In genomic region chr9:36191290-36191645, GRCh38 we compare ENCODE assay signal across 8 cellular contexts. TPM values are rescaled to one million over a fixed set of nuclear protein-coding genes. Genes with fewer than 3 reads are reported as not detected.
DNase-seq lines count a peak whose midpoint lies in the region; ATAC-seq, FAIRE-seq and TF ChIP-seq lines count a peak whose summit lies in the region.

No MANE protein-coding gene starts in this region.

- intact Hi-C loops in HepG2 (cut with micrococcal nuclease; ENCODE audit: unreplicated experiment), result no loop called here

- no peak for TF ChIP-seq RAD21 in HepG2 (CRISPR knock-in tag; IDR thresholded peaks at IDR 0.05)

- peaks cover 48% of the 10 kb centered on the region for H3K4me1 Mint-ChIP-seq in T-helper 1 cell treated with Interleukin-12 subunit alpha and Interleukin-12 subunit beta and Interleukin-4 antibody, amounts not matched to agents 30 μg/mL and 1 μg/mL, for 36 hours (ENCODE audit: low read depth)

- TF ChIP-seq POLR2A in GM18505 (IDR thresholded peaks at IDR 0.05; ENCODE audit: borderline replicate concordance, extremely low read depth, insufficient read depth, insufficient read length), result no peak
- TF ChIP-seq POLR2A in HepG2 (IDR thresholded peaks at IDR 0.05; ENCODE audit: insufficient read depth in 1 of 2, low read depth in 2 of 2, low read length in 2 of 2), result no peak

- no peaks in the 10 kb centered on the region for H3K27me3 ChIP-seq in brain microvascular endothelial cell (replicated peaks)
- H3K27me3 ChIP-seq in HepG2 (ENCODE audit: control insufficient read depth in 1 of 2, insufficient read depth in 2 of 2, low read length in 2 of 2), result no peaks in the 10 kb centered on the region; a peak in 1 of 5 replicates

- no peak for TF ChIP-seq EP300 in HepG2 (IDR thresholded peaks at IDR 0.05; ENCODE audit: low read depth in 2 of 2, low read length in 2 of 2)
- no peak for TF ChIP-seq EP300 in HepG2 (CRISPR knock-in tag; IDR thresholded peaks at IDR 0.05; ENCODE audit: borderline replicate concordance)

- H3K36me3 ChIP-seq in brain microvascular endothelial cell (replicated peaks) (peaks cover 5% of the 10 kb centered on the region), HepG2 (replicated peaks in 1 of 2; ENCODE audit: control insufficient read depth in 1 of 2, insufficient read depth in 2 of 2, low read length in 2 of 2) (0 out of 5 replicates have a peak, but pooled peaks cover 0 to 1% of the 10 kb centered on the region in 2 experiments)

- H3K4me3 Mint-ChIP-seq in T-helper 1 cell treated with Interleukin-12 subunit alpha and Interleukin-12 subunit beta and Interleukin-4 antibody, amounts not matched to agents 30 μg/mL and 1 μg/mL, for 36 hours, result peak overlapping the region; percentile 99

- ATAC-seq in GM18505 (IDR thresholded peaks at IDR 0.05; ENCODE audit: unreplicated experiment) (peak; percentile 13), HG03064 (IDR thresholded peaks at IDR 0.05; ENCODE audit: low read depth, unreplicated experiment) (peak; percentile 17), HepG2 (peak; percentile 10)

- peaks cover 38% of the 10 kb centered on the region for H3K79me2 ChIP-seq in HepG2 (ENCODE audit: insufficient read depth, low read length)

- peak overlapping the region; percentile 92 for H3K27ac ChIP-seq in brain microvascular endothelial cell
- peak overlapping the region; percentile 76 for H3K27ac ChIP-seq in HepG2 (ENCODE audit: extremely low read length, insufficient read depth, low read length)

- peak overlapping the region; percentile 85 for H3K27ac Mint-ChIP-seq in T-helper 1 cell treated with Interleukin-12 subunit alpha and Interleukin-12 subunit beta and Interleukin-4 antibody, amounts not matched to agents 30 μg/mL and 1 μg/mL, for 36 hours

- H3K27me3 Mint-ChIP-seq in T-helper 1 cell treated with Interleukin-12 subunit alpha and Interleukin-12 subunit beta and Interleukin-4 antibody, amounts not matched to agents 30 μg/mL and 1 μg/mL, for 36 hours (ENCODE audit: low read depth), result peaks cover 8% of the 10 kb centered on the region

- POLR2A ChIA-PET in HepG2 (lab: Yijun Ruan, JAX), result interaction anchor here (0.9 to 5.3 kb wide), 12 partner anchors 10 to 126 kb away, joined by 3 to 62 read pairs (median 6); partner anchors contain the start of gene GNE

- BruUV-seq in HepG2 (replicated peaks; lab: Mats Ljungman, UMichigan), result no TSS peak

- no peak for DNase-seq in brain microvascular endothelial cell
- no peak for DNase-seq in HepG2 (ENCODE audit: low spot score)
- DNase-seq in stimulated activated CD8-positive, alpha-beta memory T cell treated with anti-CD3 and anti-CD28 coated beads, Interleukin-12 subunit alpha, Interleukin-12 subunit beta, amount 100 ng/mL, for 24 hours (ENCODE audit: extremely low read depth), result peak; percentile 21
- no peak for DNase-seq in AG08396 (ENCODE audit: low spot score)
- no peak for DNase-seq in frontal cortex (ENCODE audit: low spot score in 2 of 2)

- H3K9ac ChIP-seq in HepG2 (ENCODE audit: insufficient read depth, low read depth, low read length), result peak overlapping the region; percentile 90

- H2AFZ ChIP-seq in HepG2 (ENCODE audit: low read length), result no peak overlapping the region

- H3K9me3 ChIP-seq in HepG2 (ENCODE audit: low read length), result no peaks in the 10 kb centered on the region

- TF ChIP-seq CTCF in brain microvascular endothelial cell (IDR thresholded peaks at IDR 0.05; ENCODE audit: low read depth, low read length, missing control alignments) (no peak), HepG2 (CRISPR knock-in tag; IDR thresholded peaks at IDR 0.05) (no peak)

- peaks cover 20% of the 10 kb centered on the region for H3K36me3 Mint-ChIP-seq in T-helper 1 cell treated with Interleukin-12 subunit alpha and Interleukin-12 subunit beta and Interleukin-4 antibody, amounts not matched to agents 30 μg/mL and 1 μg/mL, for 36 hours (ENCODE audit: low read depth)

- H3K4me2 ChIP-seq in HepG2 (ENCODE audit: low read depth, low read length), result peak overlapping the region; percentile 96

- peak overlapping the region; percentile 91 for H3K4me3 ChIP-seq in brain microvascular endothelial cell (ENCODE audit: low read depth, low read length)
- H3K4me3 ChIP-seq in HepG2 (replicated peaks in 1 of 3; ENCODE audit: insufficient read depth in 1 of 3, low read depth in 2 of 3, low read length in 3 of 3), result peak overlapping the region; percentile 84 to 86 (median 85)

- FAIRE-seq in HepG2 (lab: Jason Lieb, UNC) (no peak), frontal cortex (lab: Jason Lieb, UNC) (no peak)

- in situ Hi-C loops in brain microvascular endothelial cell (cut with HindIII; ENCODE audit: low pct_ligation_motif_present, low sequenced_read_pairs), result no loop called here
- in situ Hi-C loops in HepG2 (cut with HindIII; ENCODE audit: extremely low pct_ligation_motif_present, low pct_unique_long_range_greater_than_20kb), result no loop called here

- peaks cover 14% of the 10 kb centered on the region for H4K20me1 ChIP-seq in HepG2 (ENCODE audit: insufficient read depth, low read length)

- CTCF ChIA-PET in HepG2 (lab: Yijun Ruan, JAX; ENCODE audit: low intra/inter-chr PET ratio, low total read pairs), result no interaction called here

- H3K4me1 ChIP-seq in HepG2 (ENCODE audit: insufficient read depth, low read length), result peaks cover 36% of the 10 kb centered on the region

- H3K9me3 Mint-ChIP-seq in T-helper 1 cell treated with Interleukin-12 subunit alpha and Interleukin-12 subunit beta and Interleukin-4 antibody, amounts not matched to agents 30 μg/mL and 1 μg/mL, for 36 hours, result no peaks in the 10 kb centered on the region

- WGBS in HepG2 (ENCODE audit: low lambda C conversion rate), result under 1% methylated on average over 11 of the region's 18 CpGs

RNA-seq across cellular contexts. Expression of gene CLTA, which starts 0.5 kb away (rescaled TPM):
- total RNA-seq in HepG2 (2016; rRNA removed; fragmentation: Illumina TruSeq; extraction: Trizol) (222 and 227 TPM in 2 replicates), frontal cortex (152 TPM)
- 77.4 and 77.5 TPM in 2 replicates for total RNA-seq in HepG2 (2016; cell fraction: cytosol; rRNA removed; fragmentation: Illumina TruSeq; extraction: Trizol; ENCODE audit: low read depth)
- 223 and 230 TPM in 2 replicates for total RNA-seq in HepG2 (2016; cell fraction: insoluble cytoplasmic fraction; rRNA removed; fragmentation: Illumina TruSeq; extraction: Trizol)
- 134 and 142 TPM in 2 replicates for total RNA-seq in HepG2 (2016; cell fraction: membrane; rRNA removed; fragmentation: Illumina TruSeq; extraction: Trizol)
- 66.4 and 74.6 TPM in 2 replicates for total RNA-seq in HepG2 (2016; cell fraction: nucleus; rRNA removed; fragmentation: Illumina TruSeq; extraction: Trizol)
- polyA plus RNA-seq in HepG2 (2011; rRNA removed), result 110 and 143 TPM in 2 replicates
- polyA plus RNA-seq in HepG2 (2011; cell fraction: cytosol; rRNA removed), result 131 and 141 TPM in 2 replicates
- polyA plus RNA-seq in HepG2 (2011; cell fraction: nucleus; rRNA removed), result 33.5 and 40.0 TPM in 2 replicates
- 138 and 142 TPM in 2 replicates for polyA plus RNA-seq in HepG2 (2012)
- 80.6 and 83.8 TPM in 2 replicates for polyA plus RNA-seq in HepG2 (2016; cell fraction: cytosol; fragmentation: Illumina TruSeq; extraction: Trizol; ENCODE audit: low read depth)
- polyA plus RNA-seq in HepG2 (2016; cell fraction: insoluble cytoplasmic fraction; fragmentation: Illumina TruSeq; extraction: Trizol; ENCODE audit: low read depth), result 243 and 252 TPM in 2 replicates
- polyA plus RNA-seq in HepG2 (2016; cell fraction: membrane; fragmentation: Illumina TruSeq; extraction: Trizol; ENCODE audit: low read depth), result 122 and 129 TPM in 2 replicates
- 116 and 119 TPM in 2 replicates for polyA plus RNA-seq in HepG2 (2016; cell fraction: nucleus; fragmentation: Illumina TruSeq; extraction: Trizol; ENCODE audit: insufficient read depth, low read depth)
- polyA minus RNA-seq in HepG2 (2011; rRNA and poly(A)+ RNA removed; ENCODE audit: low replicate concordance), result 57.2 and 96.3 TPM in 2 replicates
- 62.5 and 79.0 TPM in 2 replicates for polyA minus RNA-seq in HepG2 (2011; cell fraction: cytosol; rRNA and poly(A)+ RNA removed)
- 17.6 and 26.5 TPM in 2 replicates for polyA minus RNA-seq in HepG2 (2011; cell fraction: nucleus; rRNA and poly(A)+ RNA removed)

RNA-seq across cellular contexts. Expression of gene CCIN, which starts 22.1 kb away (rescaled TPM):
- total RNA-seq in HepG2 (2016; rRNA removed; fragmentation: Illumina TruSeq; extraction: Trizol) (not detected in 2 replicates), frontal cortex (not detected)
- total RNA-seq in HepG2 (2016; cell fraction: cytosol; rRNA removed; fragmentation: Illumina TruSeq; extraction: Trizol; ENCODE audit: low read depth), result not detected in 2 replicates
- total RNA-seq in HepG2 (2016; cell fraction: insoluble cytoplasmic fraction; rRNA removed; fragmentation: Illumina TruSeq; extraction: Trizol), result not detected in 2 replicates
- not detected in 2 replicates for total RNA-seq in HepG2 (2016; cell fraction: membrane; rRNA removed; fragmentation: Illumina TruSeq; extraction: Trizol)
- total RNA-seq in HepG2 (2016; cell fraction: nucleus; rRNA removed; fragmentation: Illumina TruSeq; extraction: Trizol), result not detected in 2 replicates
- polyA plus RNA-seq in HepG2 (2011; rRNA removed), result not detected in 2 replicates
- polyA plus RNA-seq in HepG2 (2011; cell fraction: cytosol; rRNA removed), result 0.04 TPM in 1 of 2 replicates, not detected in the other
- 0.07 TPM in 1 of 2 replicates, not detected in the other for polyA plus RNA-seq in HepG2 (2011; cell fraction: nucleus; rRNA removed)
- not detected in 2 replicates for polyA plus RNA-seq in HepG2 (2012)
- polyA plus RNA-seq in HepG2 (2016; cell fraction: cytosol; fragmentation: Illumina TruSeq; extraction: Trizol; ENCODE audit: low read depth), result not detected in 2 replicates
- not detected in 2 replicates for polyA plus RNA-seq in HepG2 (2016; cell fraction: insoluble cytoplasmic fraction; fragmentation: Illumina TruSeq; extraction: Trizol; ENCODE audit: low read depth)
- polyA plus RNA-seq in HepG2 (2016; cell fraction: membrane; fragmentation: Illumina TruSeq; extraction: Trizol; ENCODE audit: low read depth), result not detected in 2 replicates
- polyA plus RNA-seq in HepG2 (2016; cell fraction: nucleus; fragmentation: Illumina TruSeq; extraction: Trizol; ENCODE audit: insufficient read depth, low read depth), result not detected in 2 replicates
- polyA minus RNA-seq in HepG2 (2011; rRNA and poly(A)+ RNA removed; ENCODE audit: low replicate concordance), result not detected in 2 replicates
- polyA minus RNA-seq in HepG2 (2011; cell fraction: cytosol; rRNA and poly(A)+ RNA removed), result not detected in 2 replicates
- polyA minus RNA-seq in HepG2 (2011; cell fraction: nucleus; rRNA and poly(A)+ RNA removed), result not detected in 2 replicates

RNA-seq across cellular contexts. Expression of gene GLIPR2, which starts 54.7 kb away (rescaled TPM):
- total RNA-seq in HepG2 (2016; rRNA removed; fragmentation: Illumina TruSeq; extraction: Trizol) (0.27 and 0.42 TPM in 2 replicates), frontal cortex (8.6 TPM)
- not detected in 2 replicates for total RNA-seq in HepG2 (2016; cell fraction: cytosol; rRNA removed; fragmentation: Illumina TruSeq; extraction: Trizol; ENCODE audit: low read depth)
- 0.50 and 0.52 TPM in 2 replicates for total RNA-seq in HepG2 (2016; cell fraction: insoluble cytoplasmic fraction; rRNA removed; fragmentation: Illumina TruSeq; extraction: Trizol)
- 0.21 and 0.40 TPM in 2 replicates for total RNA-seq in HepG2 (2016; cell fraction: membrane; rRNA removed; fragmentation: Illumina TruSeq; extraction: Trizol)
- total RNA-seq in HepG2 (2016; cell fraction: nucleus; rRNA removed; fragmentation: Illumina TruSeq; extraction: Trizol), result 0.19 TPM in 1 of 2 replicates, not detected in the other
- polyA plus RNA-seq in HepG2 (2011; rRNA removed), result 0.08 and 0.29 TPM in 2 replicates
- polyA plus RNA-seq in HepG2 (2011; cell fraction: cytosol; rRNA removed), result 0.07 and 0.22 TPM in 2 replicates
- polyA plus RNA-seq in HepG2 (2011; cell fraction: nucleus; rRNA removed), result 0.07 TPM in 1 of 2 replicates, not detected in the other
- 0.21 TPM in 1 of 2 replicates, not detected in the other for polyA plus RNA-seq in HepG2 (2012)
- polyA plus RNA-seq in HepG2 (2016; cell fraction: cytosol; fragmentation: Illumina TruSeq; extraction: Trizol; ENCODE audit: low read depth), result 0.07 and 0.14 TPM in 2 replicates
- 0.35 and 0.75 TPM in 2 replicates for polyA plus RNA-seq in HepG2 (2016; cell fraction: insoluble cytoplasmic fraction; fragmentation: Illumina TruSeq; extraction: Trizol; ENCODE audit: low read depth)
- polyA plus RNA-seq in HepG2 (2016; cell fraction: membrane; fragmentation: Illumina TruSeq; extraction: Trizol; ENCODE audit: low read depth), result 0.18 and 0.30 TPM in 2 replicates
- polyA plus RNA-seq in HepG2 (2016; cell fraction: nucleus; fragmentation: Illumina TruSeq; extraction: Trizol; ENCODE audit: insufficient read depth, low read depth), result 0.25 and 0.44 TPM in 2 replicates
- polyA minus RNA-seq in HepG2 (2011; rRNA and poly(A)+ RNA removed; ENCODE audit: low replicate concordance), result 0.23 TPM in 1 of 2 replicates, not detected in the other
- not detected in 2 replicates for polyA minus RNA-seq in HepG2 (2011; cell fraction: cytosol; rRNA and poly(A)+ RNA removed)
- polyA minus RNA-seq in HepG2 (2011; cell fraction: nucleus; rRNA and poly(A)+ RNA removed), result not detected in 2 replicates
